Comparison of ENCODE assay signal across 9 cellular contexts in genomic region chr4:107050525-107051135, GRCh38. TPM values are rescaled to one million over a fixed set of nuclear protein-coding genes. Genes with fewer than 3 reads are reported as not detected.
DNase-seq lines count a peak whose midpoint lies in the region; ATAC-seq, FAIRE-seq and TF ChIP-seq lines count a peak whose summit lies in the region.
"Had no signal": no experiment of that assay in that cellular context is flagged by ENCODE, and none has a peak within 500 bp of the region (broad histone marks: within the 10 kb centered on the region; RNA-seq: fewer than 3 reads in every experiment).

No MANE protein-coding gene starts in this region.

- H3K36me3 Mint-ChIP-seq in stimulated activated effector memory CD8-positive, alpha-beta T cell treated with anti-CD3 and anti-CD28 coated beads, Interleukin-12 subunit alpha, Interleukin-12 subunit beta, amount 100 ng/mL, for 72 hours = no peaks in the 10 kb centered on the region

- H3K4me1 ChIP-seq in liver (ENCODE audit: control insufficient read depth in 4 of 4, insufficient read depth in 4 of 4, low read length in 3 of 4) = no peaks in the 10 kb centered on the region

- peak; percentile 75 for ATAC-seq in HG02938 (IDR thresholded peaks at IDR 0.05; ENCODE audit: unreplicated experiment)
- ATAC-seq in stimulated activated effector memory CD8-positive, alpha-beta T cell treated with anti-CD3 and anti-CD28 coated beads, Interleukin-12 subunit alpha, Interleukin-12 subunit beta, amount 100 ng/mL, for 72 hours = no peak

- H3K27ac ChIP-seq in VCaP (no peak overlapping the region), liver (ENCODE audit: low read depth in 1 of 2, low read length in 2 of 2) (no peak overlapping the region)

- TF ChIP-seq CTCF in VCaP (conservative IDR thresholded peaks at IDR 0.05) (peak; percentile 83), liver (IDR thresholded peaks at IDR 0.05; ENCODE audit: low read depth, low read length, missing input control) (peak; percentile 55)

- 43% methylated on average over 3 of the region's 3 CpGs for WGBS in liver

- no peaks in the 10 kb centered on the region for H3K4me1 Mint-ChIP-seq in stimulated activated effector memory CD8-positive, alpha-beta T cell treated with anti-CD3 and anti-CD28 coated beads, Interleukin-12 subunit alpha, Interleukin-12 subunit beta, amount 100 ng/mL, for 72 hours

- H3K4me3 Mint-ChIP-seq in stimulated activated effector memory CD8-positive, alpha-beta T cell treated with anti-CD3 and anti-CD28 coated beads, Interleukin-12 subunit alpha, Interleukin-12 subunit beta, amount 100 ng/mL, for 72 hours = no peak overlapping the region
- H3K4me3 Mint-ChIP-seq: T-helper 1 cell treated with Interleukin-12 subunit alpha and Interleukin-12 subunit beta and Interleukin-4 antibody, amounts not matched to agents 30 μg/mL and 1 μg/mL, for 36 hours had no signal

- H3K9me3 Mint-ChIP-seq in stimulated activated effector memory CD8-positive, alpha-beta T cell treated with anti-CD3 and anti-CD28 coated beads, Interleukin-12 subunit alpha, Interleukin-12 subunit beta, amount 100 ng/mL, for 72 hours = peaks cover 6% of the 10 kb centered on the region

- no peak overlapping the region for H3K27ac Mint-ChIP-seq in stimulated activated effector memory CD8-positive, alpha-beta T cell treated with anti-CD3 and anti-CD28 coated beads, Interleukin-12 subunit alpha, Interleukin-12 subunit beta, amount 100 ng/mL, for 72 hours
- H3K27ac Mint-ChIP-seq: T-helper 1 cell treated with Interleukin-12 subunit alpha and Interleukin-12 subunit beta and Interleukin-4 antibody, amounts not matched to agents 30 μg/mL and 1 μg/mL, for 36 hours had no signal

- no peak for FAIRE-seq in H54 (lab: Jason Lieb, UNC)

- peak; percentile 4 for DNase-seq in DMS114 treated with DMSO at 0.1 percent for 48 hours (lab: John Stamatoyannopoulos, UW; ENCODE audit: unreplicated experiment)
- DNase-seq in SHP77 treated with DMSO at 0.1 percent for 48 hours (lab: John Stamatoyannopoulos, UW) = no peak
- DNase-seq in stimulated activated effector memory CD8-positive, alpha-beta T cell treated with anti-CD3 and anti-CD28 coated beads, Interleukin-12 subunit alpha, Interleukin-12 subunit beta, amount 100 ng/mL, for 72 hours (ENCODE audit: low spot score in 2 of 2) = no peak
- DNase-seq in H54 (ENCODE audit: insufficient read length, low spot score) = no peak
- no peak for DNase-seq in NCI-H128 (lab: John Stamatoyannopoulos, UW; ENCODE audit: unreplicated experiment)

- H3K9ac ChIP-seq in liver (ENCODE audit: low read depth in 1 of 2, low read length in 2 of 2) = no peak overlapping the region

- no peak overlapping the region for H3K4me3 ChIP-seq in liver (ENCODE audit: low read depth in 1 of 3, low read length in 3 of 3)

- H3K9me3 ChIP-seq in liver (ENCODE audit: control insufficient read depth in 4 of 4, low read length in 3 of 4) = peaks cover 0 to 4% (median 0%) of the 10 kb centered on the region in 4 donors

- peak; percentile 71 to 79 for TF ChIP-seq RAD21 in liver (IDR thresholded peaks at IDR 0.05)

- no peaks in the 10 kb centered on the region for H3K36me3 ChIP-seq in liver (ENCODE audit: control insufficient read depth in 4 of 4, insufficient read depth in 3 of 4, low read depth in 1 of 4, low read length in 3 of 4)

- TF ChIP-seq POLR2A in H54 (IDR thresholded peaks at IDR 0.05; ENCODE audit: low read depth, low read length) = no peak

- no peaks in the 10 kb centered on the region for H3K27me3 ChIP-seq in liver (ENCODE audit: control insufficient read depth in 4 of 4, insufficient read depth in 4 of 4, low read length in 3 of 4)

TF ChIP-seq in liver, 16 proteins besides CTCF, POLR2A, EP300 and RAD21:
- no peak for TF ChIP-seq SP1 (IDR thresholded peaks at IDR 0.05)
- peak; percentile 10 to 17 for TF ChIP-seq HNF4A (conservative IDR thresholded peaks at IDR 0.05)

RNA-seq across cellular contexts. Expression of gene DKK2, which starts 14.5 kb away (rescaled TPM):
- under 1 TPM; 0.23 to 0.33 TPM for total RNA-seq in liver
- under 1 TPM; 0.07 to 0.18 TPM for polyA plus RNA-seq in liver
